10 cellular contexts compared by ENCODE assay signal in the genomic region with DNA sequence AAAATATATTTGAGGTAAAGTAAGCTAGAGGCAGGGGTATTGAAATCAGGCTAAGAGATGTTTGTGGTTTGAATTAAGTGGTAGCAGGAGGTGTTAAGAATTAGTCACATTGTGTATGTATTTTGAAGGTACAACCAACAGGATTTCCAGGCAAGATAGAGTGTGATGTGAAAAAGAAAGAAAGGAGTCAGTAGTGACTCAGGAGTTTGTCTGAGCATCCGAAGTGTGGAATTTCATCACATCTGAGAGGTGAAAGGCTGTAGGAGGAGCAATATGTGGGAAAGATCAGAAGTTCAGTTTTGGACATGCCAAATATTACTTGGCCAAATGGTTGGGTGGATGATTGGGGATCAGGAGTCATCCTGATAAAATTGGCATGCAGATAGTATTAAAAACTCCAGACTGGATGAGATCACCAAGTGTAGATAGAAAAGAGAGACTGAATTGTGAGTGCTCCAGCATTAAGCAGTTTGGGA. TPM values are rescaled to one million over a fixed set of nuclear protein-coding genes. Genes with fewer than 3 reads are reported as not detected.
DNase-seq lines count a peak whose midpoint lies in the region; ATAC-seq and TF ChIP-seq lines count a peak whose summit lies in the region.
"Had no signal": no experiment of that assay in that cellular context is flagged by ENCODE, and none has a peak within 500 bp of the region (broad histone marks: within the 10 kb centered on the region; RNA-seq: fewer than 3 reads in every experiment).

No MANE protein-coding gene starts in this region.

- H3K4me3 ChIP-seq in CD8-positive, alpha-beta memory T cell (ENCODE audit: low read length) = no peak overlapping the region
- H3K4me3 ChIP-seq in naive thymus-derived CD4-positive, alpha-beta T cell (ENCODE audit: low read length) = no peak overlapping the region
- H3K4me3 ChIP-seq in testis = no peak overlapping the region
- H3K4me3 ChIP-seq: upper lobe of left lung had no signal

- peaks cover 0 to 12% (median 7%) of the 10 kb centered on the region in 3 donors for H3K36me3 Mint-ChIP-seq in CD8-positive, alpha-beta memory T cell
- peaks cover 4 to 30% (median 14%) of the 10 kb centered on the region in 5 donors for H3K36me3 Mint-ChIP-seq in naive thymus-derived CD4-positive, alpha-beta T cell

- peaks cover 60% of the 10 kb centered on the region for H3K4me1 ChIP-seq in CD8-positive, alpha-beta memory T cell (ENCODE audit: insufficient read depth, low read length)
- H3K4me1 ChIP-seq in naive thymus-derived CD4-positive, alpha-beta T cell (ENCODE audit: control insufficient read depth in 2 of 2, insufficient read depth in 2 of 2, low read length in 2 of 2) = peaks cover 14 to 33% of the 10 kb centered on the region in 2 donors
- peaks cover 14% of the 10 kb centered on the region for H3K4me1 ChIP-seq in testis

- TF ChIP-seq POLR2A in testis (IDR thresholded peaks at IDR 0.05) = no peak

- 32 to 45% methylated on average over 1 of the region's 1 CpG for WGBS in testis, 2 donors

- peak in 1 of 5 donors; percentile 23 for DNase-seq in CD8-positive, alpha-beta memory T cell
- DNase-seq in NCI-H460 (ENCODE audit: extremely low read depth, low read depth) (peak; percentile 27), NCI-H1694 (lab: John Stamatoyannopoulos, UW) (no peak), testis (no peak)
- no peak for DNase-seq in naive thymus-derived CD4-positive, alpha-beta T cell
- DNase-seq: activated CD4-positive, alpha-beta T cell treated with anti-CD3 and anti-CD28 coated beads for 4 hours; upper lobe of left lung had no signal

- peaks cover 78 to 95% (median 94%) of the 10 kb centered on the region in 3 donors for H3K4me1 Mint-ChIP-seq in CD8-positive, alpha-beta memory T cell
- peaks cover 56 to 94% (median 88%) of the 10 kb centered on the region in 7 donors for H3K4me1 Mint-ChIP-seq in naive thymus-derived CD4-positive, alpha-beta T cell

- H3K36me3 ChIP-seq in CD8-positive, alpha-beta memory T cell (ENCODE audit: insufficient read depth, low read length) = no peaks in the 10 kb centered on the region
- no peaks in the 10 kb centered on the region for H3K36me3 ChIP-seq in naive thymus-derived CD4-positive, alpha-beta T cell (ENCODE audit: control insufficient read depth in 2 of 3, insufficient read depth in 3 of 3, low read length in 3 of 3)
- H3K36me3 ChIP-seq in testis (ENCODE audit: low read depth, missing control alignments) = no peaks in the 10 kb centered on the region
- H3K36me3 ChIP-seq: upper lobe of left lung had no signal

- peak; percentile 59 for ATAC-seq in naive thymus-derived CD4-positive, alpha-beta T cell
- ATAC-seq in GM21786 (IDR thresholded peaks at IDR 0.05; ENCODE audit: unreplicated experiment) = no peak
- ATAC-seq in HG03025 (IDR thresholded peaks at IDR 0.05; ENCODE audit: low FRiP score, unreplicated experiment) = no peak

- peak overlapping the region; percentile 5 to 88 (median 41) for H3K27ac Mint-ChIP-seq in CD8-positive, alpha-beta memory T cell
- H3K27ac Mint-ChIP-seq in naive thymus-derived CD4-positive, alpha-beta T cell = peak overlapping the region in 8 of 9 donors; percentile 2 to 70 (median 28)

- H3K27ac ChIP-seq in CD8-positive, alpha-beta memory T cell (ENCODE audit: low read depth, low read length) = peak overlapping the region; percentile 10
- H3K27ac ChIP-seq in cingulate gyrus (ENCODE audit: low read depth, low read length) = peak overlapping the region; percentile 66
- H3K27ac ChIP-seq in naive thymus-derived CD4-positive, alpha-beta T cell (ENCODE audit: low read depth, low read length) = no peak overlapping the region
- no peak overlapping the region for H3K27ac ChIP-seq in testis
- H3K27ac ChIP-seq: upper lobe of left lung had no signal

- peak overlapping the region in 5 of 7 donors; percentile 1 to 23 (median 16) for H3K4me3 Mint-ChIP-seq in CD8-positive, alpha-beta memory T cell
- peak overlapping the region in 5 of 10 donors; percentile 0 to 39 (median 12) for H3K4me3 Mint-ChIP-seq in naive thymus-derived CD4-positive, alpha-beta T cell

- intact Hi-C loops in naive thymus-derived CD4-positive, alpha-beta T cell (cut with micrococcal nuclease) = no loop called here
- intact Hi-C loops in testis (cut with DNase I; ENCODE audit: low total_unique reads) = no loop called here

- H3K27me3 ChIP-seq in CD8-positive, alpha-beta memory T cell (ENCODE audit: insufficient read depth, low read length, poor library complexity, severe bottlenecking) = no peaks in the 10 kb centered on the region
- H3K27me3 ChIP-seq in naive thymus-derived CD4-positive, alpha-beta T cell (ENCODE audit: control insufficient read depth in 2 of 2, insufficient read depth in 2 of 2, low read length in 2 of 2) = no peaks in the 10 kb centered on the region
- no peaks in the 10 kb centered on the region for H3K27me3 ChIP-seq in testis
- H3K27me3 ChIP-seq: upper lobe of left lung had no signal

- POLR2A ChIA-PET in CD8-positive, alpha-beta memory T cell (lab: Charles Lee) = no interaction called here
- POLR2A ChIA-PET in naive thymus-derived CD4-positive, alpha-beta T cell (lab: Charles Lee) = no interaction called here

- no peaks in the 10 kb centered on the region for H3K9me3 ChIP-seq in CD8-positive, alpha-beta memory T cell (ENCODE audit: low read length)
- no peaks in the 10 kb centered on the region for H3K9me3 ChIP-seq in naive thymus-derived CD4-positive, alpha-beta T cell (ENCODE audit: control insufficient read depth in 2 of 3, low read length in 3 of 3)
- no peaks in the 10 kb centered on the region for H3K9me3 ChIP-seq in testis
- H3K9me3 ChIP-seq: upper lobe of left lung had no signal

- TF ChIP-seq CTCF in testis (IDR thresholded peaks at IDR 0.05) = no peak

- no peaks in the 10 kb centered on the region for H3K9me3 Mint-ChIP-seq in CD8-positive, alpha-beta memory T cell
- no peaks in the 10 kb centered on the region for H3K9me3 Mint-ChIP-seq in naive thymus-derived CD4-positive, alpha-beta T cell

- no peaks in the 10 kb centered on the region for H3K27me3 Mint-ChIP-seq in CD8-positive, alpha-beta memory T cell
- no peaks in the 10 kb centered on the region for H3K27me3 Mint-ChIP-seq in naive thymus-derived CD4-positive, alpha-beta T cell

- CTCF ChIA-PET in CD8-positive, alpha-beta memory T cell (lab: Charles Lee) = no interaction called here
- CTCF ChIA-PET in naive thymus-derived CD4-positive, alpha-beta T cell (lab: Charles Lee) = no interaction called here

RNA-seq across cellular contexts. Expression of a gene that starts 32.1 kb away (rescaled TPM):
- total RNA-seq in CD8-positive, alpha-beta memory T cell = 1 to 10 TPM; 3.2 to 4.7 TPM
- 0.76 TPM for polyA plus RNA-seq in CD8-positive, alpha-beta memory T cell
- total RNA-seq in NCI-H460 (2014; rRNA removed; shearing (Covaris generic)) = 2.7 and 3.4 TPM in 2 replicates
- 7.0 and 7.1 TPM in 2 replicates for polyA plus RNA-seq in NCI-H460 (2014; cell fraction: nucleus; rRNA removed)
- total RNA-seq in naive thymus-derived CD4-positive, alpha-beta T cell = 10 to 100 TPM in 2 of 5 experiments, 1 to 10 TPM in 3; 6.7 to 12.9 (median 9.8) TPM
- polyA plus RNA-seq in naive thymus-derived CD4-positive, alpha-beta T cell = 1 to 10 TPM; 1.1 to 2.5 TPM
- total RNA-seq in testis = 10 to 100 TPM; 10.5 to 12.8 TPM
- 1.9 TPM for polyA plus RNA-seq in testis (ENCODE audit: insufficient read depth, low read depth, low replicate concordance)

RNA-seq across cellular contexts. Expression of a gene that starts 32.7 kb away (rescaled TPM):
- total RNA-seq in CD8-positive, alpha-beta memory T cell = 100 to 1,000 TPM; 115 to 122 TPM
- polyA plus RNA-seq in CD8-positive, alpha-beta memory T cell = 45.8 TPM
- 45.4 and 48.6 TPM in 2 replicates for total RNA-seq in NCI-H460 (2014; rRNA removed; shearing (Covaris generic))
- polyA plus RNA-seq in NCI-H460 (2014; cell fraction: nucleus; rRNA removed) = 19.4 and 29.9 TPM in 2 replicates
- total RNA-seq in naive thymus-derived CD4-positive, alpha-beta T cell = 10 to 100 TPM; 56.3 to 87.0 (median 63.8) TPM
- 10 to 100 TPM; 35.0 to 38.9 TPM for polyA plus RNA-seq in naive thymus-derived CD4-positive, alpha-beta T cell
- total RNA-seq in testis = 10 to 100 TPM; 67.7 to 68.2 TPM
- polyA plus RNA-seq in testis (ENCODE audit: insufficient read depth, low read depth, low replicate concordance) = 38.1 TPM

Comparison
In these comparisons a context has a peak if more than half of its experiments do, and no peak if none do; other contexts are left out.
1. H3K27ac ChIP-seq: peak in CD8-positive, alpha-beta memory T cell (single experiment) and cingulate gyrus (single experiment); none in naive thymus-derived CD4-positive, alpha-beta T cell (single experiment) and testis (0 of 2).